ENCODE assay signal across 31 cellular contexts in genomic region chrX:44101300-44101699, GRCh38.
"Had no signal": no experiment of that assay in that cellular context is flagged by ENCODE, and none has a peak within 500 bp of the region (broad histone marks: within the 10 kb centered on the region; RNA-seq: fewer than 3 reads in every experiment).

No MANE protein-coding gene starts in this region.

- ATAC-seq: activated T-helper 17 cell treated with anti-CD3 and anti-CD28 coated beads, Interleukin-2, amount 50 U/mL, for 72 hours; foreskin keratinocyte; heart left ventricle; left cardiac atrium; naive thymus-derived CD8-positive, alpha-beta T cell; psoas muscle; right cardiac atrium; T-helper 17 cell; WTC11 had no signal

- H3K9me3 ChIP-seq: heart left ventricle, psoas muscle, suprapubic skin, tibial nerve had no signal

- H3K9me3 Mint-ChIP-seq: activated CD4-positive, alpha-beta memory T cell treated with anti-CD3 and anti-CD28 coated beads, Interleukin-2, amount 10 ng/mL, durations not matched to agents 7 days and 5 days; activated T-cell treated with anti-CD3 and anti-CD28 coated beads, Interleukin-2, amount 50 U/mL, for 24 hours; memory B cell had no signal

- H3K4me3 ChIP-seq: heart left ventricle, psoas muscle, spleen, suprapubic skin, tibial nerve had no signal

- H3K36me3 Mint-ChIP-seq: memory B cell had no signal

- DNase-seq: activated CD4-positive, alpha-beta memory T cell treated with anti-CD3 and anti-CD28 coated beads, Interleukin-2, amount 10 ng/mL, durations not matched to agents 7 days and 5 days; activated CD4-positive, alpha-beta T cell treated with anti-CD3 and anti-CD28 coated beads for 1 hour; activated CD4-positive, alpha-beta T cell treated with anti-CD3 and anti-CD28 coated beads, Interleukin-2, amount 10 ng/mL, durations not matched to agents 7 days and 5 days; activated CD8-positive, alpha-beta memory T cell treated with anti-CD3 and anti-CD28 coated beads, Interleukin-2, amount 50 U/mL, for 48 hours; activated gamma-delta T cell treated with Interleukin-2 at 50 U/mL for 16 hours; activated naive CD4-positive, alpha-beta T cell treated with anti-CD3 and anti-CD28 coated beads, Interleukin-2, amount 50 U/mL, for 16 hours; activated T-cell treated with anti-CD3 and anti-CD28 coated beads, Interleukin-2, amount 50 U/mL, for 24 hours; amygdala; dermis blood vessel endothelial cell; effector CD4-positive, alpha-beta T cell; heart left ventricle; islet precursor cell; left cardiac atrium; midbrain; naive thymus-derived CD8-positive, alpha-beta T cell; nucleus accumbens; psoas muscle; right cardiac atrium; spleen; stimulated activated naive CD4-positive, alpha-beta T cell; SW 1271; T-helper 17 cell; T1000 had no signal

- H3K4me1 Mint-ChIP-seq: activated CD4-positive, alpha-beta memory T cell treated with anti-CD3 and anti-CD28 coated beads, Interleukin-2, amount 10 ng/mL, durations not matched to agents 7 days and 5 days; activated CD4-positive, alpha-beta T cell treated with anti-CD3 and anti-CD28 coated beads, Interleukin-2, amount 10 ng/mL, durations not matched to agents 7 days and 5 days; activated T-helper 17 cell treated with anti-CD3 and anti-CD28 coated beads, Interleukin-2, amount 50 U/mL, for 72 hours; memory B cell; naive thymus-derived CD8-positive, alpha-beta T cell; neural crest cell; T-helper 17 cell had no signal

- H3K27me3 Mint-ChIP-seq: activated CD4-positive, alpha-beta memory T cell treated with anti-CD3 and anti-CD28 coated beads, Interleukin-2, amount 10 ng/mL, durations not matched to agents 7 days and 5 days; activated CD4-positive, alpha-beta T cell treated with anti-CD3 and anti-CD28 coated beads, Interleukin-2, amount 10 ng/mL, durations not matched to agents 7 days and 5 days; activated T-helper 17 cell treated with anti-CD3 and anti-CD28 coated beads, Interleukin-2, amount 50 U/mL, for 72 hours; naive thymus-derived CD8-positive, alpha-beta T cell; T-helper 17 cell had no signal

- H3K27me3 ChIP-seq: foreskin keratinocyte, spleen, suprapubic skin had no signal

- H3K27ac Mint-ChIP-seq: activated CD4-positive, alpha-beta memory T cell treated with anti-CD3 and anti-CD28 coated beads, Interleukin-2, amount 10 ng/mL, durations not matched to agents 7 days and 5 days; activated CD4-positive, alpha-beta T cell treated with anti-CD3 and anti-CD28 coated beads, Interleukin-2, amount 10 ng/mL, durations not matched to agents 7 days and 5 days; activated T-cell treated with anti-CD3 and anti-CD28 coated beads, Interleukin-2, amount 50 U/mL, for 24 hours; activated T-helper 17 cell treated with anti-CD3 and anti-CD28 coated beads, Interleukin-2, amount 50 U/mL, for 72 hours; memory B cell; naive thymus-derived CD8-positive, alpha-beta T cell; T-helper 17 cell; WTC11 had no signal

- H3K36me3 ChIP-seq: heart left ventricle, spleen, suprapubic skin, tibial nerve had no signal

- H3K4me1 ChIP-seq: foreskin keratinocyte, heart left ventricle, parathyroid adenoma, psoas muscle, spleen, suprapubic skin, tibial nerve had no signal

- H3K4me3 Mint-ChIP-seq: activated CD4-positive, alpha-beta memory T cell treated with anti-CD3 and anti-CD28 coated beads, Interleukin-2, amount 10 ng/mL, durations not matched to agents 7 days and 5 days; activated CD4-positive, alpha-beta T cell treated with anti-CD3 and anti-CD28 coated beads, Interleukin-2, amount 10 ng/mL, durations not matched to agents 7 days and 5 days; activated T-cell treated with anti-CD3 and anti-CD28 coated beads, Interleukin-2, amount 50 U/mL, for 24 hours; activated T-helper 17 cell treated with anti-CD3 and anti-CD28 coated beads, Interleukin-2, amount 50 U/mL, for 72 hours; memory B cell; naive thymus-derived CD8-positive, alpha-beta T cell; neural crest cell; T-helper 17 cell; WTC11 had no signal

- H3K27ac ChIP-seq: foreskin keratinocyte, heart left ventricle, parathyroid adenoma, psoas muscle, spleen, suprapubic skin, tibial nerve had no signal
